In the genomic region with DNA sequence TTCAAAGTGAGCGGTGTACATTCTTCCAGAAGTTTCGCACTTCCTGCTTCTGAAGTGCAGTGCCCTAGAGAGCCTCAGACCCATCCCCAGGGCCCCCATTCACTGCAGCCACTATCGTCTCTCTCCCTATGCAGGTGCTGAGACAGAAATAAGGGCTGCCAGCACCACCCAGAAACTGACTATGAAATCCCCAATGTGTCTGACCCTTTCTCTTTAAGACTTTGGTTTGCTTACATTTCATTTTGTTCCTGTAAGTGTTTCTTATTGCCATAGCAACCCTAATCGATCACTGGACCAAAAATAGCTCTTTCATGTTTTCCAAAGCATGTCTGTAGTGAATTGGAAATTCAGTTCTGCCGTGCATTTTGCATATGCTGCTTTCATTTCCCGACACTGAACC, we compare ENCODE assay signal across 13 cellular contexts.
DNase-seq lines count a peak whose midpoint lies in the region; ATAC-seq and TF ChIP-seq lines count a peak whose summit lies in the region.
"Had no signal": no experiment of that assay in that cellular context is flagged by ENCODE, and none has a peak within 500 bp of the region (broad histone marks: within the 10 kb centered on the region; RNA-seq: fewer than 3 reads in every experiment).

No MANE protein-coding gene starts in this region.

- intact Hi-C loops in transverse colon (cut with DNase I; ENCODE audit: low total_unique reads), result no loop called here

- H3K4me1 ChIP-seq in DOHH2 (ENCODE audit: control insufficient read depth, low read length), result peaks cover 56% of the 10 kb centered on the region
- no peaks in the 10 kb centered on the region for H3K4me1 ChIP-seq in osteoblast (ENCODE audit: insufficient read depth, low read length)
- H3K4me1 ChIP-seq in transverse colon, result no peaks in the 10 kb centered on the region

- DNase-seq in osteoblast (ENCODE audit: insufficient read length, low spot score, missing footprints), result peak; percentile 11
- no peak for DNase-seq in transverse colon
- no peak for DNase-seq in activated effector memory CD4-positive, alpha-beta T cell treated with Interleukin-2 at 50 U/mL for 16 hours
- no peak for DNase-seq in LoVo (ENCODE audit: low spot score)
- no peak for DNase-seq in T-helper 9 cell
- DNase-seq: activated CD4-positive, CD25-positive, alpha-beta regulatory T cell treated with anti-CD3 and anti-CD28 coated beads, Interleukin-2, amount 50 U/mL, for 72 hours; CD4-positive, CD25-positive, alpha-beta regulatory T cell; DMS 273 treated with DMSO at 0.1 percent for 48 hours; NCI-H1417 treated with DMSO at 0.1 percent for 48 hours; NCI-H526 treated with DMSO at 0.1 percent for 48 hours had no signal

- H3K36me3 ChIP-seq in DOHH2 (ENCODE audit: control insufficient read depth, low read length), result no peaks in the 10 kb centered on the region
- no peaks in the 10 kb centered on the region for H3K36me3 ChIP-seq in osteoblast (ENCODE audit: insufficient read depth, low read length)
- H3K36me3 ChIP-seq in transverse colon, result no peaks in the 10 kb centered on the region

- WGBS in transverse colon (ENCODE audit: low coverage in 1 of 2), 2 donors, result 69 to 70% methylated on average over 3 to 6 of the region's 6 CpGs

- H3K9me2 ChIP-seq in DOHH2 (replicated peaks; ENCODE audit: control insufficient read depth, low read length), result no peaks in the 10 kb centered on the region

- peaks cover 1% of the 10 kb centered on the region; the same call in 1 of the 2 replicates for H3F3A ChIP-seq in DOHH2 (ENCODE audit: control insufficient read depth, insufficient read depth)

- H3K27me3 ChIP-seq in DOHH2 (ENCODE audit: control insufficient read depth, low read length), result no peaks in the 10 kb centered on the region
- no peaks in the 10 kb centered on the region for H3K27me3 ChIP-seq in osteoblast (ENCODE audit: insufficient read depth, low read length)
- no peaks in the 10 kb centered on the region for H3K27me3 ChIP-seq in transverse colon

- no peak overlapping the region for H3K4me3 ChIP-seq in DOHH2 (ENCODE audit: low read length)
- no peak overlapping the region for H3K4me3 ChIP-seq in osteoblast (ENCODE audit: insufficient read depth, low read length)
- H3K4me3 ChIP-seq in transverse colon, result no peak overlapping the region

- no peak for TF ChIP-seq EP300 in transverse colon (IDR thresholded peaks at IDR 0.05; ENCODE audit: low read depth)

- H4K20me1 ChIP-seq in DOHH2 (ENCODE audit: control insufficient read depth, insufficient read depth, low read depth, low read length), result no peaks in the 10 kb centered on the region
- no peaks in the 10 kb centered on the region for H4K20me1 ChIP-seq in osteoblast (ENCODE audit: insufficient read depth, low read length)

- no peak for TF ChIP-seq POLR2A in transverse colon (IDR thresholded peaks at IDR 0.05)

- in situ Hi-C loops in transverse colon (cut with MboI; ENCODE audit: low pct_ligation_motif_present in 1 of 4, low pct_unique_long_range_greater_than_20kb in 1 of 4, low sequenced_read_pairs in 3 of 4), result no loop called here

- H2AFZ ChIP-seq in osteoblast (ENCODE audit: low read length), result no peak overlapping the region

- ATAC-seq in HG02678 (IDR thresholded peaks at IDR 0.05; ENCODE audit: unreplicated experiment), result peak; percentile 40

- H3K9me3 ChIP-seq in DOHH2 (ENCODE audit: control insufficient read depth, insufficient read depth, low read length), result no peaks in the 10 kb centered on the region
- no peaks in the 10 kb centered on the region for H3K9me3 ChIP-seq in osteoblast (ENCODE audit: low read depth, low read length)
- no peaks in the 10 kb centered on the region for H3K9me3 ChIP-seq in transverse colon

- H3K27ac ChIP-seq in DOHH2 (ENCODE audit: low read depth, low read length) (no peak overlapping the region), cingulate gyrus (ENCODE audit: low read depth, low read length) (peak overlapping the region; percentile 41), osteoblast (ENCODE audit: low read depth, low read length) (no peak overlapping the region), transverse colon (no peak overlapping the region)

- TF ChIP-seq CTCF in DOHH2 (IDR thresholded peaks at IDR 0.05; ENCODE audit: low read depth, low read length, poor library complexity, severe bottlenecking), result no peak
- TF ChIP-seq CTCF in osteoblast (IDR thresholded peaks at IDR 0.05; ENCODE audit: extremely low read depth, low read depth, low read length), result no peak
- no peak for TF ChIP-seq CTCF in transverse colon (IDR thresholded peaks at IDR 0.05)

- H3K79me2 ChIP-seq in DOHH2 (ENCODE audit: control insufficient read depth, low read length) (no peaks in the 10 kb centered on the region), osteoblast (ENCODE audit: insufficient read depth, low read length) (no peaks in the 10 kb centered on the region)

- H3K4me2 ChIP-seq in DOHH2 (ENCODE audit: low read length) (peak overlapping the region; percentile 34), osteoblast (ENCODE audit: insufficient read depth, low read length) (no peak overlapping the region)
